In the genomic region with DNA sequence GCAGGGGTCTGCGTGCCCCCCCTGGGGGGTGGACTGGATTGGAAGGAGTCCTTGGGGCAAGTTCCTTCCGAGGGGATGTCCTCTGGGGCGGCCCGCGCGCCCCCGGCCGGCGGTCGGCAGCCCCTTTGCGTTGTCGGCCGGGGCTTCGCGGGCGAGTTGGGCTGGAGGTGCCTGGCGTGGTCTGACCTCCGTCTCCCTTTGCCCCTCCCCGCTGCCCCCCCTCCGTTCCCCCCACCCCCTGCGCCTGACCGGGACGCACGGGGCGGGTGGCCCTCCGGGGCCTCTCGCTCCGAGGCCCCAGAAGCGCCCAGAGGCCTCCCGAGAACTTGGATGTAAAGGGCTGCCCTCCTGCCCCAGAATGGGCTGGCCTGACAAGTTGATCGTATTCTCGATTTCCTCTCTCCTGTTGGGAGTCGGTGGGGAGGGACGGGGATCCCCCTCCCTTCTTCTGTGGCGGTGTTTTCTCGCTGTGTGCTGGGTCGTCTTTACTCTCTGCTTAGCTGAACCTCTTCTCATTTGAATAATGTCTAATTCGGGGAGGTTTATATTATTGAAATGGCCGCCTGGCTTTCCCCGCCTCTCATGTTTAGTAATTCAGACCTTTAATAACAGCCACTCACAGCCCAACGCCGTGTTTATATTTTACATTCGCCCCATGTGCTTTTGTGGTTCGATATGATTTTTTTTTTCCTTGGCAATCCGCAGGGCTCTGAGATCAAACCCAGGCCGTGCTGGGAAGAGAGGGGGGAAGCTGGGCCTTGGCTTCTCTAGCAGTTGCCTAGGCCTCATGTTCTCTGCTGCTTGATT, we compare ENCODE assay signal across 8 cellular contexts. TPM values are rescaled to one million over a fixed set of nuclear protein-coding genes. Genes with fewer than 3 reads are reported as not detected.
DNase-seq lines count a peak whose midpoint lies in the region; ATAC-seq and TF ChIP-seq lines count a peak whose summit lies in the region.

No MANE protein-coding gene starts in this region.

- intact Hi-C loops in dorsolateral prefrontal cortex (cut with DNase I): loop anchor here (2.0 to 10.0 kb wide), 8 partner anchors 45 to 385 kb away; a partner anchor contains a TSS
- intact Hi-C loops in lower lobe of right lung (cut with DNase I): no loop called here

- ATAC-seq in GM19043 (IDR thresholded peaks at IDR 0.05; ENCODE audit: low read depth, unreplicated experiment): peak; percentile 53
- ATAC-seq in HG03378 (IDR thresholded peaks at IDR 0.05; ENCODE audit: unreplicated experiment): peak; percentile 61
- peak; percentile 50 to 69 for ATAC-seq in lower lobe of right lung

- peak overlapping the region; percentile 72 for H3K4me3 ChIP-seq in BE2C (ENCODE audit: low read depth, low read length)
- H3K4me3 ChIP-seq in dorsolateral prefrontal cortex: peak overlapping the region; percentile 67 to 99 (median 94)
- H3K4me3 ChIP-seq in lower lobe of right lung: peak overlapping the region; percentile 98

- H3K9me3 ChIP-seq in BE2C: no peaks in the 10 kb centered on the region
- no peaks in the 10 kb centered on the region for H3K9me3 ChIP-seq in lower lobe of right lung

- DNase-seq in BE2C (peak; percentile 66), NCI-H526 (lab: John Stamatoyannopoulos, UW) (peak; percentile 94 to 97), dorsolateral prefrontal cortex (peak in 9 of 10 donors; percentile 17 to 68 (median 41)), lower lobe of right lung (peak; percentile 78)
- DNase-seq in activated CD4-positive, alpha-beta T cell treated with anti-CD3 and anti-CD28 coated beads, Interleukin-2, amount 50 U/mL, for 48 hours: peak; percentile 74 to 83
- DNase-seq in stimulated activated CD4-positive, alpha-beta T cell treated with anti-CD3 and anti-CD28 coated beads, TNF-alpha, amount 100 ng/mL, for 24 hours (ENCODE audit: low read depth in 3 of 3): peak; percentile 48 to 73 (median 55)

- H3K36me3 ChIP-seq in BE2C (no peaks in the 10 kb centered on the region), lower lobe of right lung (no peaks in the 10 kb centered on the region)

- H3K4me1 ChIP-seq in BE2C (no peaks in the 10 kb centered on the region), lower lobe of right lung (peaks cover 52% of the 10 kb centered on the region)

- H3K27ac ChIP-seq in dorsolateral prefrontal cortex: peak overlapping the region; percentile 83 to 99 (median 96)
- peak overlapping the region; percentile 92 for H3K27ac ChIP-seq in lower lobe of right lung

- TF ChIP-seq CTCF in BE2C (IDR thresholded peaks at IDR 0.05; ENCODE audit: low read depth, low read length) (no peak), dorsolateral prefrontal cortex (IDR thresholded peaks at IDR 0.05 in 54 of 56, conservative IDR thresholded peaks at IDR 0.05 in 2 of 56; ENCODE audit: low read depth in 1 of 56, partially characterized antibody in 56 of 56) (peak in 1 of 56 donors; percentile 5), lower lobe of right lung (IDR thresholded peaks at IDR 0.05) (no peak)

- H3K27me3 ChIP-seq in BE2C (no peaks in the 10 kb centered on the region), dorsolateral prefrontal cortex (no peaks in the 10 kb centered on the region), lower lobe of right lung (ENCODE audit: low read depth) (no peaks in the 10 kb centered on the region)

RNA-seq across cellular contexts. Expression of a gene that starts 1.3 kb away (rescaled TPM):
- polyA plus RNA-seq in BE2C (2012; ENCODE audit: insufficient read depth, insufficient read length, low read depth): 4.0 TPM
- total RNA-seq in dorsolateral prefrontal cortex: 10 to 100 TPM; 14.7 to 50.1 (median 30.5) TPM
- total RNA-seq in lower lobe of right lung: 20.1 TPM

Comparison
In these comparisons a context has a peak if more than half of its experiments do, and no peak if none do; other contexts are left out.
1. Peak in every context shown above with its lines: DNase-seq, ATAC-seq, H3K4me3 ChIP-seq and H3K27ac ChIP-seq.
2. DNase-seq: peak in every context shown above with its lines; median percentile 96 in NCI-H526; 78 in activated CD4-positive, alpha-beta T cell treated with anti-CD3 and anti-CD28 coated beads, Interleukin-2, amount 50 U/mL, for 48 hours; 78 in lower lobe of right lung; 66 in BE2C; 55 in stimulated activated CD4-positive, alpha-beta T cell treated with anti-CD3 and anti-CD28 coated beads, TNF-alpha, amount 100 ng/mL, for 24 hours; 41 in dorsolateral prefrontal cortex.